14 cellular contexts compared by ENCODE assay signal in genomic region chr2:3305431-3305830, GRCh38.
A peak's percentile ranks its signal among the peaks of the same experiment; 100 is the strongest.
DNase-seq lines count a peak whose midpoint lies in the region; ATAC-seq and TF ChIP-seq lines count a peak whose summit lies in the region.
"Had no signal": no experiment of that assay in that cellular context is flagged by ENCODE, and none has a peak within 500 bp of the region (broad histone marks: within the 10 kb centered on the region; RNA-seq: fewer than 3 reads in every experiment).

No MANE protein-coding gene starts in this region.

- CTCF ChIA-PET in HEK293 (lab: Yijun Ruan, JAX) = no interaction called here

- POLR2A ChIA-PET in HEK293 (lab: Yijun Ruan, JAX) = no interaction called here

- peaks cover 15% of the 10 kb centered on the region for H3K27me3 Mint-ChIP-seq in glutamatergic neuron (ENCODE audit: unreplicated experiment)
- H3K27me3 Mint-ChIP-seq in progenitor cell of endocrine pancreas = no peaks in the 10 kb centered on the region

- H3K9me3 ChIP-seq in HEK293 (ENCODE audit: control insufficient read depth, insufficient read depth, low read depth, low read length) = no peaks in the 10 kb centered on the region

- no peak for TF ChIP-seq CTCF in HEK293 (tag by site-specific recombination; IDR thresholded peaks at IDR 0.05)
- no peak for TF ChIP-seq CTCF in glutamatergic neuron (IDR thresholded peaks at IDR 0.05; ENCODE audit: partially characterized antibody, unreplicated experiment)
- no peak for TF ChIP-seq CTCF in progenitor cell of endocrine pancreas (IDR thresholded peaks at IDR 0.05; ENCODE audit: unreplicated experiment)
- no peak for TF ChIP-seq CTCF in GM10266 (IDR thresholded peaks at IDR 0.05; ENCODE audit: control insufficient read depth, insufficient read depth, low read depth, missing control alignments)

- peak overlapping the region; percentile 52 to 66 for H3K27ac Mint-ChIP-seq in activated naive CD4-positive, alpha-beta T cell treated with anti-CD3 and anti-CD28 coated beads, Interleukin-2, amount 50 U/mL, for 72 hours
- peak overlapping the region; percentile 71 for H3K27ac Mint-ChIP-seq in glutamatergic neuron (ENCODE audit: unreplicated experiment)
- H3K27ac Mint-ChIP-seq in progenitor cell of endocrine pancreas = peak overlapping the region; percentile 3

- peaks cover 0 to 12% of the 10 kb centered on the region in 2 donors for H3K36me3 Mint-ChIP-seq in activated naive CD4-positive, alpha-beta T cell treated with anti-CD3 and anti-CD28 coated beads, Interleukin-2, amount 50 U/mL, for 72 hours
- peaks cover 9% of the 10 kb centered on the region for H3K36me3 Mint-ChIP-seq in glutamatergic neuron (ENCODE audit: unreplicated experiment)
- H3K36me3 Mint-ChIP-seq in progenitor cell of endocrine pancreas (ENCODE audit: insufficient read depth) = peaks cover 7% of the 10 kb centered on the region

- no peak for ATAC-seq in activated naive CD4-positive, alpha-beta T cell treated with anti-CD3 and anti-CD28 coated beads, Interleukin-2, amount 50 U/mL, for 72 hours

- peaks cover 0 to 3% of the 10 kb centered on the region in 2 experiments; a peak in 1 of 3 replicates for H3K36me3 ChIP-seq in HEK293 (ENCODE audit: control insufficient read depth in 2 of 2, insufficient read depth in 1 of 2, low read length in 2 of 2)

- no peaks in the 10 kb centered on the region for H3K4me1 ChIP-seq in HEK293 (ENCODE audit: control insufficient read depth, insufficient read depth, low read length)

- H3K4me3 Mint-ChIP-seq in glutamatergic neuron (ENCODE audit: unreplicated experiment) (peak overlapping the region; percentile 12), progenitor cell of endocrine pancreas (ENCODE audit: low read depth) (no peak overlapping the region)

- no peak for DNase-seq in activated naive CD4-positive, alpha-beta T cell treated with anti-CD3 and anti-CD28 coated beads, Interleukin-2, amount 50 U/mL, for 72 hours (ENCODE audit: low spot score in 2 of 2)
- DNase-seq in activated naive CD4-positive, alpha-beta T cell treated with Interleukin-2 at 50 U/mL for 16 hours = no peak
- DNase-seq in glutamatergic neuron = no peak
- no peak for DNase-seq in progenitor cell of endocrine pancreas (ENCODE audit: low spot score, unreplicated experiment)
- DNase-seq in NCI-H1092 (lab: John Stamatoyannopoulos, UW) = no peak
- no peak for DNase-seq in GM03348 (ENCODE audit: low spot score)
- no peak for DNase-seq in GM10266 (ENCODE audit: extremely low spot score)
- DNase-seq: DMS153, Karpas-422, NCI-H187, NCI-H446, SIG-M5 had no signal

- H3K27ac ChIP-seq in HEK293 (ENCODE audit: extremely low read depth, low read depth, low read length) = no peak overlapping the region
- H3K27ac ChIP-seq: BLaER1 treated with 17β-estradiol and CSF1 and Interleukin-3, amounts not matched to agents 10 nM and 100 nM had no signal

- no peaks in the 10 kb centered on the region for H3K9me3 Mint-ChIP-seq in activated naive CD4-positive, alpha-beta T cell treated with anti-CD3 and anti-CD28 coated beads, Interleukin-2, amount 50 U/mL, for 72 hours
- H3K9me3 Mint-ChIP-seq in glutamatergic neuron (ENCODE audit: unreplicated experiment) = peaks cover 18% of the 10 kb centered on the region
- no peaks in the 10 kb centered on the region for H3K9me3 Mint-ChIP-seq in progenitor cell of endocrine pancreas (ENCODE audit: low read depth)

- H3K4me1 Mint-ChIP-seq in glutamatergic neuron (ENCODE audit: low read depth, unreplicated experiment) = peaks cover 48% of the 10 kb centered on the region
- peaks cover 20% of the 10 kb centered on the region for H3K4me1 Mint-ChIP-seq in progenitor cell of endocrine pancreas (ENCODE audit: low read depth)

- no peak overlapping the region for H3K4me3 ChIP-seq in HEK293 (ENCODE audit: low read depth, low read length)
- H3K4me3 ChIP-seq: BLaER1 treated with 17β-estradiol and CSF1 and Interleukin-3, amounts not matched to agents 10 nM and 100 nM had no signal

TF ChIP-seq in HEK293, 187 proteins besides CTCF, POLR2A, EP300 and RAD21:
- TF ChIP-seq PRDM4 (tag by site-specific recombination; IDR thresholded peaks at IDR 0.05) = peak; percentile 63
- no peak for TF ChIP-seq SCRT2 (tag by site-specific recombination; IDR thresholded peaks at IDR 0.05)

Comparison
In these comparisons a context has a peak if more than half of its experiments do, and no peak if none do; other contexts are left out.
1. H3K27ac Mint-ChIP-seq: peak in every context shown above with its lines; median percentile 71 in glutamatergic neuron; 59 in activated naive CD4-positive, alpha-beta T cell treated with anti-CD3 and anti-CD28 coated beads, Interleukin-2, amount 50 U/mL, for 72 hours; 3 in progenitor cell of endocrine pancreas.